ENCODE assay signal across 15 cellular contexts in the genomic region with DNA sequence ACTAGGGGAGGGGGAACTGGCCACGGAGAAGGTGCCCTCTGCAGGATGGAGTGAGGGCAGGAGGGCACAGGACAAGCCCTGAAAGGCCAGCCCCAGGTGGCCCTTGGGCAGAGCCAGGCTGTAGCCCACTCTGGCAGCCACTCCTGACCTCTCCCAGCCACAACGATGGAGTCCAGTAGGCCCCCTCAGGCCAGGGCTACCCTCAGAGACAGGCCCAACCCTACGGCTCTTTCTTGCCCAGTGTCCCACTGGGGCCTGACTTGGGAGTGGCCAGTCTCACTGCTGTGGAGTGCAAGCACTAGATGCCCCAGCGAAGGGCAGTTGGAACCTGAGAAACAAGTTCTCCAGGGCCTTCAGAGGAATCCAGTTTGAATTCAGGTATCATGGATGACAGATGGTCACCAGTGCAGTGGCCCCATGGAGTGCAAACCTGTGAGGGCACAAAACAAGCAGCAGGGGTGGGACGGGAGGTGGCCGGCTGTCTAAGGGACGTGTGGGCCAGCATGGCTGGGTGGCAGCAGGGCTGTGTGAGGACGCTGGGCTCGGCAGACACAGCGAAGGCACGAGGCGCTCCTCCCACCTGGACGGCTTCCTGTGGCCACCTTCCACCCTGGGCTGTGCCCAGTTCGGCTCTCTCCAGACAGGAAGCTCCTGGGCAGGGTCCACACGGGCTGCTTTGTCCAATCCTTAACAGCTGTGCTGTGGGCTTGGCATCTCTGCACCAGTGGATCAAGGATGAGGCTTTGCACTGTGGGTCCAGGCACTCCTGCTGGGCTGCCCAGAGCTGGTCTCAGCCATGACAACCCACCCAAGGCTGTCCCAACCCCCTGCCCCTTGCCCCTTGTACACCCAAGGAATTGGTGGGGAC.
A peak's percentile ranks its signal among the peaks of the same experiment; 100 is the strongest.
DNase-seq lines count a peak whose midpoint lies in the region; ATAC-seq and TF ChIP-seq lines count a peak whose summit lies in the region.
"Had no signal": no experiment of that assay in that cellular context is flagged by ENCODE, and none has a peak within 500 bp of the region (broad histone marks: within the 10 kb centered on the region; RNA-seq: fewer than 3 reads in every experiment).

No MANE protein-coding gene starts in this region.

- intact Hi-C loops in activated B cell treated with CpG ODN at 0.5 μM for 24 hours (cut with micrococcal nuclease) = loop anchor here (10.0 kb wide), 1 partner anchor 352 kb away; no protein-coding TSS in a partner anchor
- intact Hi-C loops in tibial artery (cut with DNase I; ENCODE audit: low total_unique reads) = no loop called here

- TF ChIP-seq CTCF in activated B cell treated with CpG ODN at 0.5 μM for 24 hours (IDR thresholded peaks at IDR 0.05) = no peak
- TF ChIP-seq CTCF in tibial artery (IDR thresholded peaks at IDR 0.05) = no peak
- TF ChIP-seq CTCF in BE2C (IDR thresholded peaks at IDR 0.05; ENCODE audit: low read depth, low read length) = no peak
- TF ChIP-seq CTCF in foreskin fibroblast (IDR thresholded peaks at IDR 0.05; ENCODE audit: low read depth, low read length) = no peak

- H3K36me3 ChIP-seq in tibial artery = no peaks in the 10 kb centered on the region
- peaks cover 28% of the 10 kb centered on the region for H3K36me3 ChIP-seq in BE2C

- peaks cover 29% of the 10 kb centered on the region for H3K4me1 Mint-ChIP-seq in activated naive CD4-positive, alpha-beta T cell treated with anti-CD3 and anti-CD28 coated beads, Interleukin-2, amount 10 ng/mL, durations not matched to agents 7 days and 5 days
- H3K4me1 Mint-ChIP-seq in activated B cell treated with CpG ODN at 0.5 μM for 24 hours = peaks cover 15% of the 10 kb centered on the region

- no peak overlapping the region for H3K4me3 ChIP-seq in tibial artery
- H3K4me3 ChIP-seq in BE2C (ENCODE audit: low read depth, low read length) = no peak overlapping the region
- no peak overlapping the region for H3K4me3 ChIP-seq in foreskin fibroblast (ENCODE audit: low read depth in 1 of 2, low read length in 2 of 2)
- H3K4me3 ChIP-seq: lung had no signal

- H3K27ac ChIP-seq in tibial artery = no peak overlapping the region

- peaks cover 18% of the 10 kb centered on the region for H3K27me3 Mint-ChIP-seq in activated naive CD4-positive, alpha-beta T cell treated with anti-CD3 and anti-CD28 coated beads, Interleukin-2, amount 10 ng/mL, durations not matched to agents 7 days and 5 days
- H3K27me3 Mint-ChIP-seq in activated B cell treated with CpG ODN at 0.5 μM for 24 hours = no peaks in the 10 kb centered on the region
- H3K27me3 Mint-ChIP-seq: CD8-positive, alpha-beta memory T cell; naive thymus-derived CD4-positive, alpha-beta T cell had no signal

- no peak overlapping the region for H3K27ac Mint-ChIP-seq in activated naive CD4-positive, alpha-beta T cell treated with anti-CD3 and anti-CD28 coated beads, Interleukin-2, amount 10 ng/mL, durations not matched to agents 7 days and 5 days
- no peak overlapping the region for H3K27ac Mint-ChIP-seq in activated B cell treated with CpG ODN at 0.5 μM for 24 hours
- H3K27ac Mint-ChIP-seq: naive thymus-derived CD4-positive, alpha-beta T cell had no signal

- no peaks in the 10 kb centered on the region for H3K36me3 Mint-ChIP-seq in activated naive CD4-positive, alpha-beta T cell treated with anti-CD3 and anti-CD28 coated beads, Interleukin-2, amount 10 ng/mL, durations not matched to agents 7 days and 5 days
- H3K36me3 Mint-ChIP-seq in activated B cell treated with CpG ODN at 0.5 μM for 24 hours (ENCODE audit: low read depth) = no peaks in the 10 kb centered on the region

- CTCF ChIA-PET in activated naive CD4-positive, alpha-beta T cell treated with anti-CD3 and anti-CD28 coated beads, Interleukin-2, amount 10 ng/mL, durations not matched to agents 7 days and 5 days (lab: Charles Lee) = no interaction called here
- CTCF ChIA-PET in activated B cell treated with CpG ODN at 0.5 μM for 24 hours (lab: Charles Lee) = no interaction called here

- no peak for ATAC-seq in activated B cell treated with CpG ODN at 0.5 μM for 24 hours (ENCODE audit: low read depth)
- ATAC-seq: naive thymus-derived CD4-positive, alpha-beta T cell had no signal

- no peaks in the 10 kb centered on the region for H3K9me3 Mint-ChIP-seq in activated naive CD4-positive, alpha-beta T cell treated with anti-CD3 and anti-CD28 coated beads, Interleukin-2, amount 10 ng/mL, durations not matched to agents 7 days and 5 days
- no peaks in the 10 kb centered on the region for H3K9me3 Mint-ChIP-seq in activated B cell treated with CpG ODN at 0.5 μM for 24 hours
- H3K9me3 Mint-ChIP-seq: CD8-positive, alpha-beta memory T cell; naive thymus-derived CD4-positive, alpha-beta T cell had no signal

- H3K4me1 ChIP-seq in tibial artery (peaks cover 0 to 12% (median 0%) of the 10 kb centered on the region in 4 donors), BE2C (peaks cover 5% of the 10 kb centered on the region; the same call in 1 of the 2 replicates)

- no peaks in the 10 kb centered on the region for H3K27me3 ChIP-seq in tibial artery
- H3K27me3 ChIP-seq in BE2C = no peaks in the 10 kb centered on the region

- H3K9me3 ChIP-seq in tibial artery = no peaks in the 10 kb centered on the region
- H3K9me3 ChIP-seq in BE2C = no peaks in the 10 kb centered on the region
- H3K9me3 ChIP-seq: SK-N-SH had no signal

- peak; percentile 17 for DNase-seq in activated naive CD4-positive, alpha-beta T cell treated with anti-CD3 and anti-CD28 coated beads, Interleukin-2, amount 10 ng/mL, durations not matched to agents 7 days and 5 days
- DNase-seq in activated naive CD4-positive, alpha-beta T cell treated with anti-CD3 and anti-CD28 coated beads, Interleukin-2, amount 50 U/mL, for 16 hours = no peak
- DNase-seq in activated B cell treated with CpG ODN at 0.5 μM for 24 hours (peak; percentile 4), mesenteric fat pad (ENCODE audit: low spot score) (peak; percentile 74), tibial artery (peak; percentile 16 to 57), inferior parietal cortex (ENCODE audit: extremely low spot score) (no peak), BE2C (no peak), foreskin fibroblast (no peak)
- DNase-seq: activated CD4-positive, alpha-beta T cell treated with anti-CD3 and anti-CD28 coated beads for 48 hours; CD8-positive, alpha-beta memory T cell; NCI-H774; SK-N-SH; stimulated activated CD4-positive, alpha-beta T cell treated with anti-CD3 and anti-CD28 coated beads, Interleukin-2, amount 100 ng/mL, for 24 hours had no signal

- H3K4me3 Mint-ChIP-seq in activated naive CD4-positive, alpha-beta T cell treated with anti-CD3 and anti-CD28 coated beads, Interleukin-2, amount 10 ng/mL, durations not matched to agents 7 days and 5 days = no peak overlapping the region
- H3K4me3 Mint-ChIP-seq in activated B cell treated with CpG ODN at 0.5 μM for 24 hours = no peak overlapping the region
- H3K4me3 Mint-ChIP-seq: CD8-positive, alpha-beta memory T cell; naive thymus-derived CD4-positive, alpha-beta T cell had no signal

- POLR2A ChIA-PET in activated B cell treated with CpG ODN at 0.5 μM for 24 hours (lab: Charles Lee) = no interaction called here

Comparison
In these comparisons a context has a peak if more than half of its experiments do, and no peak if none do; other contexts are left out.
1. DNase-seq: peak in activated naive CD4-positive, alpha-beta T cell treated with anti-CD3 and anti-CD28 coated beads, Interleukin-2, amount 10 ng/mL, durations not matched to agents 7 days and 5 days (single experiment), activated B cell treated with CpG ODN at 0.5 μM for 24 hours (single experiment), mesenteric fat pad (single experiment) and tibial artery (2 of 2); none in activated naive CD4-positive, alpha-beta T cell treated with anti-CD3 and anti-CD28 coated beads, Interleukin-2, amount 50 U/mL, for 16 hours (single experiment), inferior parietal cortex (single experiment), BE2C (single experiment) and foreskin fibroblast (0 of 2).